In genomic region chr14:72753044-72753710, GRCh38 we compare ENCODE assay signal across 22 cellular contexts.
"Had no signal": no experiment of that assay in that cellular context is flagged by ENCODE, and none has a peak within 500 bp of the region (broad histone marks: within the 10 kb centered on the region; RNA-seq: fewer than 3 reads in every experiment).

No MANE protein-coding gene starts in this region.

- H3K4me3 Mint-ChIP-seq: activated CD4-positive, alpha-beta T cell treated with anti-CD3 and anti-CD28 coated beads, Interleukin-2, amount 10 ng/mL, durations not matched to agents 7 days and 5 days; activated CD8-positive, alpha-beta T cell treated with anti-CD3 and anti-CD28 coated beads for 36 hours; activated naive CD4-positive, alpha-beta T cell treated with anti-CD3 and anti-CD28 coated beads, Interleukin-2, amount 10 ng/mL, durations not matched to agents 7 days and 5 days; activated naive CD8-positive, alpha-beta T cell treated with anti-CD3 and anti-CD28 coated beads for 36 hours; activated T-cell treated with anti-CD3 and anti-CD28 coated beads, Interleukin-2, amount 50 U/mL, for 72 hours; T-helper 1 cell treated with Interleukin-12 subunit alpha and Interleukin-12 subunit beta and Interleukin-4 antibody, amounts not matched to agents 30 μg/mL and 1 μg/mL, for 36 hours; WTC11 had no signal

- H3K4me1 Mint-ChIP-seq: activated CD4-positive, alpha-beta T cell treated with anti-CD3 and anti-CD28 coated beads, Interleukin-2, amount 10 ng/mL, durations not matched to agents 7 days and 5 days; activated naive CD4-positive, alpha-beta T cell treated with anti-CD3 and anti-CD28 coated beads, Interleukin-2, amount 10 ng/mL, durations not matched to agents 7 days and 5 days; activated naive CD8-positive, alpha-beta T cell treated with anti-CD3 and anti-CD28 coated beads for 36 hours; WTC11 had no signal

- H3K27ac ChIP-seq: brain microvascular endothelial cell, cardiac muscle cell had no signal

- ATAC-seq: activated CD8-positive, alpha-beta T cell treated with anti-CD3 and anti-CD28 coated beads for 36 hours; activated T-cell treated with anti-CD3 and anti-CD28 coated beads, Interleukin-2, amount 50 U/mL, for 72 hours; PC-3; WTC11 had no signal

- H3K27me3 Mint-ChIP-seq: activated CD8-positive, alpha-beta T cell treated with anti-CD3 and anti-CD28 coated beads for 36 hours; activated naive CD8-positive, alpha-beta T cell treated with anti-CD3 and anti-CD28 coated beads for 36 hours had no signal

- H3K27ac Mint-ChIP-seq: activated CD4-positive, alpha-beta T cell treated with anti-CD3 and anti-CD28 coated beads, Interleukin-2, amount 10 ng/mL, durations not matched to agents 7 days and 5 days; activated CD8-positive, alpha-beta T cell treated with anti-CD3 and anti-CD28 coated beads for 36 hours; activated naive CD4-positive, alpha-beta T cell treated with anti-CD3 and anti-CD28 coated beads, Interleukin-2, amount 10 ng/mL, durations not matched to agents 7 days and 5 days; activated naive CD8-positive, alpha-beta T cell treated with anti-CD3 and anti-CD28 coated beads for 36 hours; activated T-cell treated with anti-CD3 and anti-CD28 coated beads, Interleukin-2, amount 50 U/mL, for 72 hours; activated T-helper 2 cell treated with anti-CD3 and anti-CD28 coated beads, Interferon-gamma antibody, Interleukin-2, Interleukin-4, amounts not matched to agents 10 μg/mL and 5 μg/mL and 100 μg/mL, durations not matched to agents 14 hours and 24 hours and 36 hours; T-helper 1 cell treated with Interleukin-12 subunit alpha and Interleukin-12 subunit beta and Interleukin-4 antibody, amounts not matched to agents 30 μg/mL and 1 μg/mL, for 36 hours; WTC11 had no signal

- H3K4me3 ChIP-seq: cardiac muscle cell had no signal

- DNase-seq: activated CD4-positive, alpha-beta T cell treated with anti-CD3 and anti-CD28 coated beads, Interleukin-2, amount 10 ng/mL, durations not matched to agents 7 days and 5 days; activated CD4-positive, CD25-positive, alpha-beta regulatory T cell treated with anti-CD3 and anti-CD28 coated beads, Interleukin-2, amount 50 U/mL, for 72 hours; activated CD8-positive, alpha-beta memory T cell treated with anti-CD3 and anti-CD28 coated beads, Interleukin-2, amount 50 U/mL, for 4 hours; activated CD8-positive, alpha-beta T cell treated with anti-CD3 and anti-CD28 coated beads for 36 hours; activated gamma-delta T cell treated with Interleukin-2 at 50 U/mL for 16 hours; activated naive CD4-positive, alpha-beta T cell treated with anti-CD3 and anti-CD28 coated beads, Interleukin-2, amount 10 ng/mL, durations not matched to agents 7 days and 5 days; activated naive CD8-positive, alpha-beta T cell treated with anti-CD3 and anti-CD28 coated beads for 36 hours; activated T-cell treated with anti-CD3 and anti-CD28 coated beads, Interleukin-2, amount 50 U/mL, for 72 hours; brain microvascular endothelial cell; Kasumi-1; KBM-7; NCI-H146; NCI-H187 treated with DMSO at 0.1 percent for 48 hours; NCI-H2081 treated with DMSO at 0.1 percent for 48 hours; NCI-H446; NCI-H524; PC-3; SHP77 treated with DMSO at 0.1 percent for 48 hours had no signal

- H3K27me3 ChIP-seq: brain microvascular endothelial cell, cardiac muscle cell had no signal
